ENCODE assay signal across 18 cellular contexts in the genomic region with DNA sequence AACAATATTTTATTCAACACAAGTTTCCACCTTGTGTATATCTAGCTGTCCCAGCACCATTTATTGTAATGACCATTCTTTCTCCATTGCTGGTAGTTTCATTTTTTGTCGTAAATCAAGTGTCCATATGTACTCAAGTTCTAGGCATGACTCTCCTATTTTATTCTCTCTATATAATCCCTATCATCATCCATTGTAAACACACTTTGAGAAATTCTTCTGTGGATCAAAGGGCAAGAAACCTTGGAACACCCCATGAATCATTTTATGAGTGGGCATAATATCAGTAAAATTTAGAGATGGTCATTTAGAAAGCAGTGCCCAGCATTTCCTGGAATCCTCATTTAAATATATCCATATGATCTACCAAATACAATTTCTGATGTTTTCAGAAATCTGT. TPM values are rescaled to one million over a fixed set of nuclear protein-coding genes. Genes with fewer than 3 reads are reported as not detected.
DNase-seq lines count a peak whose midpoint lies in the region; ATAC-seq and FAIRE-seq lines count a peak whose summit lies in the region.
"Had no signal": no experiment of that assay in that cellular context is flagged by ENCODE, and none has a peak within 500 bp of the region (broad histone marks: within the 10 kb centered on the region; RNA-seq: fewer than 3 reads in every experiment).

No MANE protein-coding gene starts in this region.

- H3K4me3 ChIP-seq in mucosa of rectum (ENCODE audit: low read length in 2 of 2) (no peak overlapping the region), small intestine (ENCODE audit: low read depth in 1 of 2, low read length in 2 of 2) (no peak overlapping the region)
- H3K4me3 ChIP-seq: GM23248, HAP-1 had no signal

- H3K9me3 ChIP-seq in mucosa of rectum (ENCODE audit: control insufficient read depth in 2 of 2, low read length in 2 of 2) (no peaks in the 10 kb centered on the region), small intestine (ENCODE audit: control insufficient read depth, low read depth) (no peaks in the 10 kb centered on the region)
- H3K9me3 ChIP-seq: Caco-2, HAP-1 had no signal

- H3K27ac ChIP-seq in mucosa of rectum (ENCODE audit: low read depth in 2 of 2, low read length in 2 of 2) (peak overlapping the region; percentile 19 to 61), small intestine (ENCODE audit: low read depth in 1 of 2, low read length in 1 of 2) (no peak overlapping the region)
- H3K27ac ChIP-seq: C4-2B, GM23248 had no signal

- DNase-seq in small intestine = peak; percentile 8
- no peak for DNase-seq in NCI-H2196 treated with DMSO at 0.1 percent for 48 hours (lab: John Stamatoyannopoulos, UW; ENCODE audit: unreplicated experiment)
- no peak for DNase-seq in activated T-cell treated with anti-CD3 and anti-CD28 coated beads, Interleukin-2, amount 50 U/mL, for 1 hour
- DNase-seq: AML-193; Caco-2; CD4-positive, alpha-beta T cell; GM23248 had no signal

- ATAC-seq in GM18502 (IDR thresholded peaks at IDR 0.05; ENCODE audit: poor library complexity, unreplicated experiment) = no peak

- H3K27me3 ChIP-seq in mucosa of rectum (ENCODE audit: control insufficient read depth in 2 of 2, insufficient read depth in 2 of 2, low read length in 2 of 2) (no peaks in the 10 kb centered on the region), small intestine (ENCODE audit: control insufficient read depth in 2 of 2, insufficient read depth in 2 of 2, low read length in 2 of 2) (no peaks in the 10 kb centered on the region)

- H3K9ac ChIP-seq in mucosa of rectum (ENCODE audit: low read depth in 1 of 2, low read length in 2 of 2) = no peak overlapping the region
- H3K9ac ChIP-seq: GM23248 had no signal

- FAIRE-seq in colon (lab: Jason Lieb, UNC) = peak; percentile 89
- no peak for FAIRE-seq in small intestine (lab: Jason Lieb, UNC)
- FAIRE-seq: A204.1, D721Med, G401.6, GM12891, GM18507 had no signal

- no peaks in the 10 kb centered on the region for H3K36me3 ChIP-seq in mucosa of rectum (ENCODE audit: control insufficient read depth in 2 of 2, insufficient read depth in 2 of 2, low read length in 2 of 2)
- no peaks in the 10 kb centered on the region for H3K36me3 ChIP-seq in small intestine (ENCODE audit: control insufficient read depth in 2 of 2, insufficient read depth in 2 of 2, low read length in 2 of 2)
- H3K36me3 ChIP-seq: HAP-1 had no signal

- 11 to 68% (median 39%) methylated on average over 1 of the region's 1 CpG for WGBS in small intestine, 3 donors

- peaks cover 0 to 2% of the 10 kb centered on the region in 2 donors for H3K4me1 ChIP-seq in mucosa of rectum (ENCODE audit: control insufficient read depth in 2 of 2, insufficient read depth in 2 of 2, low read length in 2 of 2)
- H3K4me1 ChIP-seq in small intestine (ENCODE audit: control insufficient read depth in 2 of 2, insufficient read depth in 1 of 2, low read depth in 1 of 2, low read length in 1 of 2) = no peaks in the 10 kb centered on the region
- H3K4me1 ChIP-seq: Caco-2, HAP-1 had no signal

RNA-seq across cellular contexts. Expression of a gene that starts 35.8 kb away (rescaled TPM):
- polyA plus RNA-seq in small intestine = not detected
- polyA plus RNA-seq: BJ, GM23248 had no signal

RNA-seq across cellular contexts. Expression of a gene that starts 50.9 kb away (rescaled TPM):
- not detected for polyA plus RNA-seq in small intestine
- polyA plus RNA-seq: BJ, GM23248 had no signal

Comparison
In these comparisons a context has a peak if more than half of its experiments do, and no peak if none do; other contexts are left out.
1. H3K27ac ChIP-seq: peak in mucosa of rectum (2 of 2); none in small intestine (0 of 2).